Comparison of ENCODE assay signal across 17 cellular contexts in genomic region chr17:44267818-44268490, GRCh38. TPM values are rescaled to one million over a fixed set of nuclear protein-coding genes. Genes with fewer than 3 reads are reported as not detected.
"Had no signal": no experiment of that assay in that cellular context is flagged by ENCODE, and none has a peak within 500 bp of the region (broad histone marks: within the 10 kb centered on the region; RNA-seq: fewer than 3 reads in every experiment).

Gene SLC4A1 (minus strand): TSS chr17:44268135. CDS start chr17:44262866, 5,269 bp downstream.

- H3K4me1 ChIP-seq: right lobe of liver, thyroid gland had no signal

- H3K4me3 ChIP-seq: right lobe of liver, thyroid gland had no signal

- H3K27me3 ChIP-seq: right lobe of liver, thyroid gland had no signal

- FAIRE-seq: frontal cortex, TTC549 had no signal

- ATAC-seq: natural killer cell, T-helper 17 cell had no signal

- H3K36me3 ChIP-seq: right lobe of liver, thyroid gland had no signal

- H3K9me3 ChIP-seq: right lobe of liver, thyroid gland had no signal

- H3K27ac ChIP-seq: epithelial cell of prostate, right lobe of liver, thyroid gland had no signal

- DNase-seq: activated B cell treated with CpG ODN at 0.5 μM for 24 hours; activated CD4-positive, alpha-beta T cell treated with anti-CD3 and anti-CD28 coated beads for 48 hours; activated naive CD8-positive, alpha-beta T cell treated with anti-CD3 and anti-CD28 coated beads for 36 hours; effector memory CD4-positive, alpha-beta T cell; head of caudate nucleus; mesendoderm; natural killer cell; occipital lobe; stimulated activated CD4-positive, alpha-beta T cell treated with anti-CD3 and anti-CD28 coated beads, Interleukin-1b, Interleukin-23, amount 100 ng/mL, for 48 hours; T-helper 17 cell; thyroid gland had no signal

RNA-seq across cellular contexts. Expression of gene SLC4A1, which starts in this region (rescaled TPM):
- total RNA-seq: activated naive CD8-positive, alpha-beta T cell treated with anti-CD3 and anti-CD28 coated beads for 36 hours; natural killer cell; pulmonary artery endothelial cell; T-helper 17 cell had no signal
- polyA plus RNA-seq: urinary bladder had no signal
